9 cellular contexts compared by ENCODE assay signal in genomic region chr6:111087871-111088667, GRCh38. TPM values are rescaled to one million over a fixed set of nuclear protein-coding genes. Genes with fewer than 3 reads are reported as not detected.
DNase-seq lines count a peak whose midpoint lies in the region; ATAC-seq, FAIRE-seq and TF ChIP-seq lines count a peak whose summit lies in the region.
"Had no signal": no experiment of that assay in that cellular context is flagged by ENCODE, and none has a peak within 500 bp of the region (broad histone marks: within the 10 kb centered on the region; RNA-seq: fewer than 3 reads in every experiment).

No MANE protein-coding gene starts in this region.

- H4K20me1 ChIP-seq in hepatocyte (ENCODE audit: insufficient read depth, poor library complexity, severe bottlenecking): no peaks in the 10 kb centered on the region

- H3K4me3 ChIP-seq in hepatocyte (peak overlapping the region; percentile 91), small intestine (ENCODE audit: low read depth in 1 of 2, low read length in 2 of 2) (peak overlapping the region; percentile 68 to 88)

- in situ Hi-C loops in SK-MEL-5 (cut with HindIII; ENCODE audit: low pct_unique_long_range_greater_than_20kb, low sequenced_read_pairs): no loop called here

- H3K27me3 ChIP-seq in hepatocyte (peaks cover 8% of the 10 kb centered on the region), small intestine (ENCODE audit: control insufficient read depth in 2 of 2, insufficient read depth in 2 of 2, low read length in 2 of 2) (peaks cover 0 to 6% of the 10 kb centered on the region in 2 donors)

- H3K4me1 ChIP-seq in hepatocyte (ENCODE audit: insufficient read depth) (peaks cover 6% of the 10 kb centered on the region), small intestine (ENCODE audit: control insufficient read depth in 2 of 2, insufficient read depth in 1 of 2, low read depth in 1 of 2, low read length in 1 of 2) (no peaks in the 10 kb centered on the region)

- no peaks in the 10 kb centered on the region for H3K36me3 ChIP-seq in hepatocyte (replicated peaks; ENCODE audit: insufficient read depth, low read depth)
- no peaks in the 10 kb centered on the region for H3K36me3 ChIP-seq in small intestine (ENCODE audit: control insufficient read depth in 2 of 2, insufficient read depth in 2 of 2, low read length in 2 of 2)

- H3K27ac ChIP-seq in hepatocyte: no peak overlapping the region
- H3K27ac ChIP-seq in small intestine (ENCODE audit: low read depth in 1 of 2, low read length in 1 of 2): no peak overlapping the region

- no peaks in the 10 kb centered on the region for H3K9me2 ChIP-seq in hepatocyte (replicated peaks; ENCODE audit: insufficient read depth)

- no peak for TF ChIP-seq CTCF in hepatocyte (IDR thresholded peaks at IDR 0.05; ENCODE audit: poor library complexity)

- peak; percentile 12 for ATAC-seq in GM18498 (IDR thresholded peaks at IDR 0.05; ENCODE audit: unreplicated experiment)
- ATAC-seq in HG02884 (IDR thresholded peaks at IDR 0.05; ENCODE audit: unreplicated experiment): peak; percentile 3

- DNase-seq in SK-MEL-5 (ENCODE audit: low read depth, low spot score) (peak; percentile 34), hepatocyte (ENCODE audit: low spot score) (peak; percentile 46), small intestine (peak; percentile 50), GM19240 (ENCODE audit: insufficient read length, low spot score) (no peak), NCI-H1694 treated with DMSO at 0.1 percent for 48 hours (lab: John Stamatoyannopoulos, UW) (no peak)
- DNase-seq in activated naive CD4-positive, alpha-beta T cell (lab: John Stamatoyannopoulos, UW): peak in 3 of 4 experiments; percentile 17 to 57 (median 35)

- peaks cover 29% of the 10 kb centered on the region for H3K79me2 ChIP-seq in hepatocyte

- H3K9me3 ChIP-seq in hepatocyte (ENCODE audit: low read depth) (no peaks in the 10 kb centered on the region), small intestine (ENCODE audit: control insufficient read depth, low read depth) (no peaks in the 10 kb centered on the region)

- FAIRE-seq in small intestine (lab: Jason Lieb, UNC): no peak

- H3K4me2 ChIP-seq in hepatocyte: peak overlapping the region; percentile 100

- WGBS in hepatocyte (ENCODE audit: low lambda C conversion rate, missing lambda C conversion rate): 2% methylated on average over 44 of the region's 54 CpGs
- 1 to 2% (median 1%) methylated on average over 39 to 54 of the region's 54 CpGs for WGBS in small intestine, 3 donors

- H2AFZ ChIP-seq in hepatocyte: peak overlapping the region; percentile 76

RNA-seq across cellular contexts. Expression of gene SLC16A10, which starts 0.8 kb away (rescaled TPM):
- total RNA-seq in SK-MEL-5 (2014; rRNA removed; shearing (Covaris generic)): 5.9 and 7.3 TPM in 2 replicates
- polyA plus RNA-seq in SK-MEL-5 (2015; cell fraction: cytosol; rRNA removed): 5.7 and 6.8 TPM in 2 replicates
- polyA plus RNA-seq in SK-MEL-5 (2015; cell fraction: nucleus; rRNA removed): 1.4 and 1.8 TPM in 2 replicates
- 34.1 and 42.2 TPM in 2 replicates for total RNA-seq in hepatocyte
- polyA plus RNA-seq in hepatocyte: 17.4 and 19.9 TPM in 2 replicates
- polyA plus RNA-seq in small intestine: 1 to 10 TPM in 2 of 3 donors, under 1 TPM in 1; 0.81 to 4.6 (median 4.0) TPM
- total RNA-seq: dermis microvascular lymphatic vessel endothelial cell had no signal

Comparison
In these comparisons a context has a peak if more than half of its experiments do, and no peak if none do; other contexts are left out.
1. DNase-seq: peak in SK-MEL-5 (single experiment), activated naive CD4-positive, alpha-beta T cell (3 of 4), hepatocyte (single experiment) and small intestine (single experiment); none in GM19240 (single experiment) and NCI-H1694 treated with DMSO at 0.1 percent for 48 hours (single experiment).